ENCODE assay signal across 8 cellular contexts in genomic region chr19:1252221-1252817, GRCh38. TPM values are rescaled to one million over a fixed set of nuclear protein-coding genes. Genes with fewer than 3 reads are reported as not detected.
DNase-seq lines count a peak whose midpoint lies in the region; ATAC-seq and TF ChIP-seq lines count a peak whose summit lies in the region.

No MANE protein-coding gene starts in this region.

- no peak for TF ChIP-seq CTCF in coronary artery (IDR thresholded peaks at IDR 0.05)
- TF ChIP-seq CTCF in left lung (IDR thresholded peaks at IDR 0.05) = peak in 1 of 2 donors; percentile 14

- peaks cover 9 to 62% of the 10 kb centered on the region in 2 donors for H3K36me3 ChIP-seq in left lung

- DNase-seq in AG08395 (ENCODE audit: low spot score) (peak; percentile 72), HT-29 (ENCODE audit: low spot score) (peak; percentile 69), UCSD-AML1 (lab: John Stamatoyannopoulos, UW; ENCODE audit: unreplicated experiment) (peak; percentile 85), coronary artery (ENCODE audit: low spot score) (peak; percentile 98), left lung (peak; percentile 93 to 96), NCI-H748 (lab: John Stamatoyannopoulos, UW; ENCODE audit: unreplicated experiment) (no peak)
- peak; percentile 50 for DNase-seq in stimulated activated CD4-positive, alpha-beta T cell treated with anti-CD3 and anti-CD28 coated beads, Interleukin-4, amount 100 ng/mL, for 1 hour

- peak overlapping the region; percentile 93 to 100 for H3K27ac ChIP-seq in coronary artery
- peak overlapping the region; percentile 97 to 99 for H3K27ac ChIP-seq in left lung

- peaks cover 15 to 57% of the 10 kb centered on the region in 2 donors for H3K4me1 ChIP-seq in left lung

- ATAC-seq in left lung = peak; percentile 37
- ATAC-seq in HG02763 (IDR thresholded peaks at IDR 0.05; ENCODE audit: unreplicated experiment) = no peak

- H3K27me3 ChIP-seq in left lung = no peaks in the 10 kb centered on the region

- intact Hi-C loops in left lung (cut with DNase I) = no loop called here

- H3K4me3 ChIP-seq in coronary artery = peak overlapping the region; percentile 96
- H3K4me3 ChIP-seq in left lung = peak overlapping the region; percentile 78 to 99

- H3K9me3 ChIP-seq in left lung = no peaks in the 10 kb centered on the region

RNA-seq across cellular contexts. Expression of gene MIDN, which starts 3.9 kb away (rescaled TPM):
- total RNA-seq in HT-29 (2014; rRNA removed; shearing (Covaris generic)) = 32.5 and 38.6 TPM in 2 replicates
- total RNA-seq in left lung = 100 to 1,000 TPM in 1 of 2 donors, 10 to 100 TPM in 1; 87.4 to 115 TPM

RNA-seq across cellular contexts. Expression of gene ATP5F1D, which starts 10.8 kb away (rescaled TPM):
- 142 and 159 TPM in 2 replicates for total RNA-seq in HT-29 (2014; rRNA removed; shearing (Covaris generic))
- total RNA-seq in left lung = 100 to 1,000 TPM; 139 to 161 TPM

RNA-seq across cellular contexts. Expression of gene CBARP, which starts 14.5 kb away (rescaled TPM):
- total RNA-seq in HT-29 (2014; rRNA removed; shearing (Covaris generic)) = 2.4 and 3.9 TPM in 2 replicates
- total RNA-seq in left lung = 1 to 10 TPM in 1 of 2 donors, under 1 TPM in 1; 0.55 to 1.5 TPM

RNA-seq across cellular contexts. Expression of gene CIRBP, which starts 16.8 kb away (rescaled TPM):
- total RNA-seq in HT-29 (2014; rRNA removed; shearing (Covaris generic)) = 72.3 and 72.7 TPM in 2 replicates
- total RNA-seq in left lung = 100 to 1,000 TPM; 220 to 235 TPM

RNA-seq across cellular contexts. Expression of gene FAM174C, which starts 23.0 kb away (rescaled TPM):
- 156 and 183 TPM in 2 replicates for total RNA-seq in HT-29 (2014; rRNA removed; shearing (Covaris generic))
- total RNA-seq in left lung = 10 to 100 TPM; 48.0 to 58.7 TPM
